1 cellular context compared by ENCODE assay signal in genomic region chr17:31053076-31053475, GRCh38.
TF ChIP-seq lines count a peak whose summit lies in the region.

No MANE protein-coding gene starts in this region.

TF ChIP-seq in IMR-90, 13 proteins besides CTCF, POLR2A, EP300 and RAD21:
- TF ChIP-seq RCOR1 (IDR thresholded peaks at IDR 0.05; ENCODE audit: insufficient replicate concordance, low read length) = no peak
- TF ChIP-seq MAFK (IDR thresholded peaks at IDR 0.05; ENCODE audit: low read depth, low read length) = no peak
- no peak for TF ChIP-seq NFE2L2 (IDR thresholded peaks at IDR 0.05; ENCODE audit: low read depth, low read length)
- no peak for TF ChIP-seq SMC3 (IDR thresholded peaks at IDR 0.05; ENCODE audit: low read depth, low read length)
- no peak for TF ChIP-seq FOS (IDR thresholded peaks at IDR 0.05; ENCODE audit: low read depth, low read length)
- TF ChIP-seq USF2 (IDR thresholded peaks at IDR 0.05; ENCODE audit: low read depth, low read length) = no peak
- no peak for TF ChIP-seq RFX5 (IDR thresholded peaks at IDR 0.05; ENCODE audit: low read depth, low read length)
- no peak for TF ChIP-seq BHLHE40 (IDR thresholded peaks at IDR 0.05; ENCODE audit: low read depth, low read length)
- TF ChIP-seq ELK1 (IDR thresholded peaks at IDR 0.05; ENCODE audit: borderline replicate concordance, low read depth, low read length) = no peak
- no peak for TF ChIP-seq MXI1 (IDR thresholded peaks at IDR 0.05; ENCODE audit: borderline replicate concordance, low read depth, low read length)
- TF ChIP-seq CHD1 (IDR thresholded peaks at IDR 0.05; ENCODE audit: low read depth, low read length) = no peak
- TF ChIP-seq MAZ (IDR thresholded peaks at IDR 0.05; ENCODE audit: borderline replicate concordance, low read depth, low read length) = no peak
- TF ChIP-seq CEBPB (IDR thresholded peaks at IDR 0.05; ENCODE audit: low read depth, low read length) = no peak
